10 cellular contexts compared by ENCODE assay signal in genomic region chr2:118842687-118843491, GRCh38. TPM values are rescaled to one million over a fixed set of nuclear protein-coding genes. Genes with fewer than 3 reads are reported as not detected.
DNase-seq lines count a peak whose midpoint lies in the region; ATAC-seq and TF ChIP-seq lines count a peak whose summit lies in the region.
"Had no signal": no experiment of that assay in that cellular context is flagged by ENCODE, and none has a peak within 500 bp of the region (broad histone marks: within the 10 kb centered on the region; RNA-seq: fewer than 3 reads in every experiment).

No MANE protein-coding gene starts in this region.

- H3K9me3 ChIP-seq in hepatocyte (ENCODE audit: low read depth), result no peaks in the 10 kb centered on the region

- H3K9ac ChIP-seq in rectal smooth muscle tissue (ENCODE audit: low read length), result no peak overlapping the region

- intact Hi-C loops in posterior vena cava (cut with DNase I), result loop anchor here in 1 of 2 donors (10.0 kb wide), 1 partner anchor 88 kb away; no protein-coding TSS in a partner anchor

- WGBS in hepatocyte (ENCODE audit: low lambda C conversion rate, missing lambda C conversion rate), result 9% methylated on average over 42 of the region's 59 CpGs

- H2AFZ ChIP-seq in hepatocyte, result peak overlapping the region; percentile 31

- no peaks in the 10 kb centered on the region for H3K9me2 ChIP-seq in hepatocyte (replicated peaks; ENCODE audit: insufficient read depth)

- H3K4me1 ChIP-seq in hepatocyte (ENCODE audit: insufficient read depth) (peaks cover 17% of the 10 kb centered on the region), rectal smooth muscle tissue (ENCODE audit: control insufficient read depth, insufficient read depth, low read length) (no peaks in the 10 kb centered on the region)

- no peak for ATAC-seq in GM21529 (IDR thresholded peaks at IDR 0.05; ENCODE audit: unreplicated experiment)
- ATAC-seq in HG03460 (IDR thresholded peaks at IDR 0.05; ENCODE audit: unreplicated experiment), result no peak

- no peaks in the 10 kb centered on the region for H4K20me1 ChIP-seq in hepatocyte (ENCODE audit: insufficient read depth, poor library complexity, severe bottlenecking)

- H3K27me3 ChIP-seq in hepatocyte (peaks cover 95% of the 10 kb centered on the region), rectal smooth muscle tissue (ENCODE audit: control insufficient read depth, insufficient read depth, low read length) (peaks cover 71% of the 10 kb centered on the region)

- peak; percentile 71 for DNase-seq in ELF-1 (ENCODE audit: low read depth, low spot score)
- peak; percentile 34 for DNase-seq in OCI-M1 (lab: John Stamatoyannopoulos, UW)
- no peak for DNase-seq in hepatocyte (ENCODE audit: low spot score)
- no peak for DNase-seq in SW 1271 (lab: John Stamatoyannopoulos, UW)
- no peak for DNase-seq in posterior vena cava (ENCODE audit: low spot score)
- DNase-seq: NCI-H146; stimulated activated CD4-positive, alpha-beta T cell treated with anti-CD3 and anti-CD28 coated beads, Interleukin-2, amount 100 ng/mL, for 24 hours had no signal

- H3K4me2 ChIP-seq in hepatocyte, result peak overlapping the region; percentile 69

- no peaks in the 10 kb centered on the region for H3K79me2 ChIP-seq in hepatocyte

- H3K27ac ChIP-seq in hepatocyte (no peak overlapping the region), rectal smooth muscle tissue (ENCODE audit: low read depth, low read length) (no peak overlapping the region)

- H3K4me3 ChIP-seq in hepatocyte (no peak overlapping the region), rectal smooth muscle tissue (ENCODE audit: low read length) (peak overlapping the region; percentile 26)

- TF ChIP-seq CTCF in hepatocyte (IDR thresholded peaks at IDR 0.05; ENCODE audit: poor library complexity), result no peak

- H3K36me3 ChIP-seq in hepatocyte (replicated peaks; ENCODE audit: insufficient read depth, low read depth) (no peaks in the 10 kb centered on the region), rectal smooth muscle tissue (ENCODE audit: control insufficient read depth, insufficient read depth, low read length) (no peaks in the 10 kb centered on the region)

RNA-seq across cellular contexts. Expression of gene EN1, which starts 4.6 kb away (rescaled TPM):
- total RNA-seq in hepatocyte, result 0.24 and 0.43 TPM in 2 replicates
- polyA plus RNA-seq in hepatocyte, result 0.38 and 1.3 TPM in 2 replicates
- 1 to 10 TPM; 2.4 to 4.0 TPM for total RNA-seq in posterior vena cava

Comparison
In these comparisons a context has a peak if more than half of its experiments do, and no peak if none do; other contexts are left out.
1. DNase-seq: peak in ELF-1 (single experiment) and OCI-M1 (single experiment); none in hepatocyte (single experiment), SW 1271 (0 of 2) and posterior vena cava (single experiment).